Comparison of ENCODE assay signal across 29 cellular contexts in the genomic region with DNA sequence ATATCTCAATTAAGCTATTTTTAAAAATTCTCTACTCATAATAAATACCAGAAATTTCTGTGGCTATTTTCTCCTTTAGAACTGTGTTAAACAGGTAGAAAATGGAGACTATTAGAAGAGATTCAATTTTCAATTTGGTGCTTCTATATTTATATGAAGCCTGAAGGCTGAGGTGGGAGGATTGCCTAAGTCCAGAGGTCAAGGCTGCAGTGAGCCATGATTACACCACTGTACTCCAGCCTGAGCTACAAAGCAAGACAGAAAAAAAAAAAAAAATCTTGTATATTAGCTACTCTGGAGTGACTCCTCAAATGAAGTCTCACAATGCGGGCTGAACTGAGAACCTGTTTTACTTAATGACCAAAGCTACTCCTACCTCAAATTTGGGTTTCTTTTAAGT. TPM values are rescaled to one million over a fixed set of nuclear protein-coding genes. Genes with fewer than 3 reads are reported as not detected.
"Had no signal": no experiment of that assay in that cellular context is flagged by ENCODE, and none has a peak within 500 bp of the region (broad histone marks: within the 10 kb centered on the region; RNA-seq: fewer than 3 reads in every experiment).

No MANE protein-coding gene starts in this region.

- H3K4me2 ChIP-seq: neural progenitor cell had no signal

- DNase-seq: hippocampal formation; kidney glomerular epithelial cell; left cardiac atrium; left ventricle myocardium superior; lower lobe of right lung; mammary epithelial cell; mesenchymal stem cell; naive B cell; natural killer cell; nephron progenitor cell; occipital lobe; retina; right cardiac atrium; sigmoid colon; stimulated activated CD4-positive, alpha-beta T cell treated with anti-CD3 and anti-CD28 coated beads, Interleukin-12 subunit alpha, Interleukin-12 subunit beta, amount 100 ng/mL, for 4 hours; stimulated activated CD4-positive, alpha-beta T cell treated with anti-CD3 and anti-CD28 coated beads, Interleukin-15, amount 100 ng/mL, for 24 hours; stimulated activated CD4-positive, alpha-beta T cell treated with anti-CD3 and anti-CD28 coated beads, Interleukin-2, amount 100 ng/mL, for 24 hours; stimulated activated CD4-positive, alpha-beta T cell treated with anti-CD3 and anti-CD28 coated beads, Interleukin-4, amount 100 ng/mL, for 1 hour; stimulated activated naive B cell treated with anti-CD40 and anti-IgM and Interleukin-4, amounts not matched to agents 10 μg/mL and 1 μg/mL and 100 μg/mL, for 72 hours; stimulated activated naive CD8-positive, alpha-beta T cell treated with anti-CD3 and anti-CD28 coated beads, Interleukin-15, Interleukin-2, amounts not matched to agents 100 U/mL and 50 U/mL, for 24 hours; stomach; testis; thyroid gland; transverse colon; upper lobe of left lung had no signal

- H3K9me3 ChIP-seq: lower lobe of right lung, neutrophil, sigmoid colon, stomach, testis, thyroid gland, transverse colon, upper lobe of left lung, vagina had no signal

- H3K9ac ChIP-seq: neural progenitor cell had no signal

- H3K36me3 ChIP-seq: lower lobe of right lung, neural progenitor cell, neutrophil, sigmoid colon, stomach, thyroid gland, transverse colon, upper lobe of left lung, vagina had no signal

- H3K27me3 ChIP-seq: stomach, testis, thyroid gland, transverse colon, upper lobe of left lung, vagina had no signal

- H3K4me1 ChIP-seq: lower lobe of right lung, upper lobe of left lung had no signal

- H2AFZ ChIP-seq: neural progenitor cell had no signal

- H3K4me3 ChIP-seq: lower lobe of right lung, neural progenitor cell, sigmoid colon, stomach, testis, thyroid gland, transverse colon, upper lobe of left lung, vagina had no signal

- H3K27ac ChIP-seq: lower lobe of right lung, neural progenitor cell, neutrophil, sigmoid colon, stomach, testis, thyroid gland, transverse colon, upper lobe of left lung, vagina had no signal

- ATAC-seq: left cardiac atrium; left lobe of liver; left ventricle myocardium superior; lower lobe of right lung; natural killer cell; right cardiac atrium; stimulated activated naive B cell treated with anti-CD40 and anti-IgM and Interleukin-4, amounts not matched to agents 10 μg/mL and 1 μg/mL and 100 μg/mL, for 72 hours; stimulated activated naive CD8-positive, alpha-beta T cell treated with anti-CD3 and anti-CD28 coated beads, Interleukin-15, Interleukin-2, amounts not matched to agents 100 U/mL and 50 U/mL, for 24 hours had no signal

RNA-seq across cellular contexts. Expression of a gene that starts 9.8 kb away (rescaled TPM):
- total RNA-seq: vagina had no signal
